ENCODE assay signal across 8 cellular contexts in the genomic region with DNA sequence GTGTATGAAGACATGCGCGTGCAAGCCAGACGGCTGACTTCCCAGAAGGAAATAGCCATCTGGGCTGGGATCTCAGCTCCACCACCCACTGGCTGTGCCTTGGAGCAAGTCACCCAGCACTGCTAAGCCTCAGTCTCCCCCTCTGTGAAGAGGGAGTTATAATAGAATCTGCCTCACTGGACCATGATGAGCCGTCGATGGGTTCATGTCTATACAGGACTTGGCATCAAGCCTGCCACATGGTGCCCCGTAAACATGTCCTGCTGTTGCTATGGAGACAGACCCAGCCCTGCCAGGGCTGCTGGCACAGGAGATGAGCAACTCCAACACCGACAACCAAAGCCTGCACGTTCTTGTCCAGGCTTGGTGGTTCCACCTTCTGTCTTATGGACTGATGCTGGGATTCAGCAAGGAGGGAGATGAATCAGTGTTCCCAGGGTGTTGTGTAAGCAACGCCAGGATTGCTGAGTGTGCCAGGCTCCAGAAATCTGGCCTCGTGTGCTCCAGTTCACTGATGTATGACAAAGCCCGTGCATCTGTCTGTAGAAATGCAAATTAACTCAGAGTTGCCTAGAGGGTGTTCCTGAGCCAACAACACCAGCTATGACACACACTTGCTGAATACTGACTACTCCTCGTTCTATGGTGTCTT. TPM values are rescaled to one million over a fixed set of nuclear protein-coding genes. Genes with fewer than 3 reads are reported as not detected.
DNase-seq lines count a peak whose midpoint lies in the region; ATAC-seq and TF ChIP-seq lines count a peak whose summit lies in the region.

No MANE protein-coding gene starts in this region.

- H3K4me3 ChIP-seq in lung, result no peak overlapping the region

- no peaks in the 10 kb centered on the region for H3K27me3 ChIP-seq in lung (ENCODE audit: control insufficient read depth, insufficient read depth)

- no peaks in the 10 kb centered on the region for H3K9me3 ChIP-seq in lung (ENCODE audit: control insufficient read depth in 2 of 2, insufficient read depth in 1 of 2, low read length in 1 of 2)

- no peak overlapping the region for H3K27ac ChIP-seq in lung (ENCODE audit: low read depth in 1 of 2, low read length in 1 of 2)

- no peaks in the 10 kb centered on the region for H3K27me3 Mint-ChIP-seq in activated T-cell treated with anti-CD3 and anti-CD28 coated beads, Interleukin-2, amount 50 U/mL, for 72 hours (ENCODE audit: low read depth)
- H3K27me3 Mint-ChIP-seq in activated B cell treated with CpG ODN at 0.5 μM for 24 hours, result no peaks in the 10 kb centered on the region

- TF ChIP-seq CTCF in activated B cell treated with CpG ODN at 0.5 μM for 24 hours (IDR thresholded peaks at IDR 0.05) (no peak), lung (IDR thresholded peaks at IDR 0.05; ENCODE audit: control extremely low read depth, extremely low read depth) (no peak)

- intact Hi-C loops in activated B cell treated with CpG ODN at 0.5 μM for 24 hours (cut with micrococcal nuclease), result loop anchor here (1.0 to 2.0 kb wide), 6 partner anchors 8 to 40 kb away; a partner anchor contains a TSS

- no peak for DNase-seq in activated T-cell treated with anti-CD3 and anti-CD28 coated beads, Interleukin-2, amount 50 U/mL, for 72 hours
- DNase-seq in activated T-cell treated with anti-CD3 and anti-CD28 coated beads, Interleukin-2, amount 50 U/mL, for 48 hours, result no peak
- DNase-seq in HT-29 (ENCODE audit: low spot score) (peak; percentile 20), activated B cell treated with CpG ODN at 0.5 μM for 24 hours (peak; percentile 34), lung (ENCODE audit: low spot score) (no peak), midbrain (lab: John Stamatoyannopoulos, UW) (no peak)
- no peak for DNase-seq in effector CD8-positive, alpha-beta T cell (lab: John Stamatoyannopoulos, UW)

- no peak overlapping the region for H3K4me3 Mint-ChIP-seq in activated T-cell treated with anti-CD3 and anti-CD28 coated beads, Interleukin-2, amount 50 U/mL, for 72 hours
- no peak overlapping the region for H3K4me3 Mint-ChIP-seq in activated B cell treated with CpG ODN at 0.5 μM for 24 hours

- POLR2A ChIA-PET in activated B cell treated with CpG ODN at 0.5 μM for 24 hours (lab: Charles Lee), result no interaction called here

- peak; percentile 64 to 65 for ATAC-seq in activated T-cell treated with anti-CD3 and anti-CD28 coated beads, Interleukin-2, amount 50 U/mL, for 72 hours (replicated peaks in 1 of 2)
- ATAC-seq in GM21717 (IDR thresholded peaks at IDR 0.05; ENCODE audit: unreplicated experiment), result peak; percentile 97
- ATAC-seq in activated B cell treated with CpG ODN at 0.5 μM for 24 hours (ENCODE audit: low read depth), result peak; percentile 90
- ATAC-seq in lung (ENCODE audit: insufficient read depth, low FRiP score), result peak; percentile 33

- no peaks in the 10 kb centered on the region for H3K36me3 Mint-ChIP-seq in activated T-cell treated with anti-CD3 and anti-CD28 coated beads, Interleukin-2, amount 50 U/mL, for 72 hours (ENCODE audit: insufficient read depth in 2 of 2)
- H3K36me3 Mint-ChIP-seq in activated B cell treated with CpG ODN at 0.5 μM for 24 hours (ENCODE audit: low read depth), result no peaks in the 10 kb centered on the region

- H3K27ac Mint-ChIP-seq in activated T-cell treated with anti-CD3 and anti-CD28 coated beads, Interleukin-2, amount 50 U/mL, for 72 hours, result no peak overlapping the region
- no peak overlapping the region for H3K27ac Mint-ChIP-seq in activated B cell treated with CpG ODN at 0.5 μM for 24 hours

- H3K4me1 ChIP-seq in lung (ENCODE audit: control insufficient read depth in 2 of 2, insufficient read depth in 2 of 2, low read length in 2 of 2), result no peaks in the 10 kb centered on the region

- H3K4me1 Mint-ChIP-seq in activated T-cell treated with anti-CD3 and anti-CD28 coated beads, Interleukin-2, amount 50 U/mL, for 72 hours (ENCODE audit: low read depth), result peaks cover 6% of the 10 kb centered on the region
- H3K4me1 Mint-ChIP-seq in activated B cell treated with CpG ODN at 0.5 μM for 24 hours, result peaks cover 6% of the 10 kb centered on the region

- WGBS in lung, 2 donors, result 69 to 75% methylated on average over 12 of the region's 12 CpGs

- no peaks in the 10 kb centered on the region for H3K36me3 ChIP-seq in lung (ENCODE audit: control insufficient read depth in 2 of 2, insufficient read depth in 2 of 2, low read length in 2 of 2)

- CTCF ChIA-PET in activated B cell treated with CpG ODN at 0.5 μM for 24 hours (lab: Charles Lee), result no interaction called here

- no peaks in the 10 kb centered on the region for H3K9me3 Mint-ChIP-seq in activated T-cell treated with anti-CD3 and anti-CD28 coated beads, Interleukin-2, amount 50 U/mL, for 72 hours
- H3K9me3 Mint-ChIP-seq in activated B cell treated with CpG ODN at 0.5 μM for 24 hours, result no peaks in the 10 kb centered on the region

RNA-seq across cellular contexts. Expression of a gene that starts 5.6 kb away (rescaled TPM):
- total RNA-seq in activated T-cell treated with anti-CD3 and anti-CD28 coated beads, Interleukin-2, amount 50 U/mL, for 72 hours, result not detected
- not detected in 2 replicates for total RNA-seq in HT-29 (2014; rRNA removed; shearing (Covaris generic))
- not detected in 2 replicates for total RNA-seq in activated B cell treated with CpG ODN at 0.5 μM for 24 hours
- not detected for total RNA-seq in lung
- under 1 TPM in 1 of 2 donors, not detected in 1; 0.47 TPM for polyA plus RNA-seq in lung

RNA-seq across cellular contexts. Expression of a gene that starts 15.2 kb away (rescaled TPM):
- total RNA-seq in activated T-cell treated with anti-CD3 and anti-CD28 coated beads, Interleukin-2, amount 50 U/mL, for 72 hours, result 1 to 10 TPM in 1 of 2 donors, under 1 TPM in 1; 0.36 to 2.2 TPM
- not detected in 2 replicates for total RNA-seq in HT-29 (2014; rRNA removed; shearing (Covaris generic))
- total RNA-seq in activated B cell treated with CpG ODN at 0.5 μM for 24 hours (2.8 and 3.7 TPM in 2 replicates), lung (under 1 TPM; 0.17 to 0.46 TPM)
- under 1 TPM; 0.10 to 0.49 TPM for polyA plus RNA-seq in lung

RNA-seq across cellular contexts. Expression of a gene that starts 39.9 kb away (rescaled TPM):
- 100 to 1,000 TPM; 214 to 234 TPM for total RNA-seq in activated T-cell treated with anti-CD3 and anti-CD28 coated beads, Interleukin-2, amount 50 U/mL, for 72 hours
- 195 and 196 TPM in 2 replicates for total RNA-seq in HT-29 (2014; rRNA removed; shearing (Covaris generic))
- total RNA-seq in activated B cell treated with CpG ODN at 0.5 μM for 24 hours, result 113 and 114 TPM in 2 replicates
- 100 to 1,000 TPM; 114 to 132 TPM for total RNA-seq in lung
- 100 to 1,000 TPM; 107 to 177 TPM for polyA plus RNA-seq in lung

RNA-seq across cellular contexts. Expression of a gene that starts 46.2 kb away (rescaled TPM):
- total RNA-seq in activated T-cell treated with anti-CD3 and anti-CD28 coated beads, Interleukin-2, amount 50 U/mL, for 72 hours, result not detected
- not detected in 2 replicates for total RNA-seq in HT-29 (2014; rRNA removed; shearing (Covaris generic))
- total RNA-seq in activated B cell treated with CpG ODN at 0.5 μM for 24 hours (not detected in 2 replicates), lung (not detected)
- not detected for polyA plus RNA-seq in lung

Comparison
In these comparisons a context has a peak if more than half of its experiments do, and no peak if none do; other contexts are left out.
1. ATAC-seq: peak in every context shown above with its lines; median percentile 97 in GM21717; 90 in activated B cell treated with CpG ODN at 0.5 μM for 24 hours; 64 in activated T-cell treated with anti-CD3 and anti-CD28 coated beads, Interleukin-2, amount 50 U/mL, for 72 hours; 33 in lung.
2. DNase-seq: peak in HT-29 (single experiment) and activated B cell treated with CpG ODN at 0.5 μM for 24 hours (single experiment); none in activated T-cell treated with anti-CD3 and anti-CD28 coated beads, Interleukin-2, amount 50 U/mL, for 72 hours (0 of 2), activated T-cell treated with anti-CD3 and anti-CD28 coated beads, Interleukin-2, amount 50 U/mL, for 48 hours (0 of 2), lung (single experiment), midbrain (single experiment) and effector CD8-positive, alpha-beta T cell (single experiment).